Comparison of ENCODE assay signal across 13 cellular contexts in the genomic region with DNA sequence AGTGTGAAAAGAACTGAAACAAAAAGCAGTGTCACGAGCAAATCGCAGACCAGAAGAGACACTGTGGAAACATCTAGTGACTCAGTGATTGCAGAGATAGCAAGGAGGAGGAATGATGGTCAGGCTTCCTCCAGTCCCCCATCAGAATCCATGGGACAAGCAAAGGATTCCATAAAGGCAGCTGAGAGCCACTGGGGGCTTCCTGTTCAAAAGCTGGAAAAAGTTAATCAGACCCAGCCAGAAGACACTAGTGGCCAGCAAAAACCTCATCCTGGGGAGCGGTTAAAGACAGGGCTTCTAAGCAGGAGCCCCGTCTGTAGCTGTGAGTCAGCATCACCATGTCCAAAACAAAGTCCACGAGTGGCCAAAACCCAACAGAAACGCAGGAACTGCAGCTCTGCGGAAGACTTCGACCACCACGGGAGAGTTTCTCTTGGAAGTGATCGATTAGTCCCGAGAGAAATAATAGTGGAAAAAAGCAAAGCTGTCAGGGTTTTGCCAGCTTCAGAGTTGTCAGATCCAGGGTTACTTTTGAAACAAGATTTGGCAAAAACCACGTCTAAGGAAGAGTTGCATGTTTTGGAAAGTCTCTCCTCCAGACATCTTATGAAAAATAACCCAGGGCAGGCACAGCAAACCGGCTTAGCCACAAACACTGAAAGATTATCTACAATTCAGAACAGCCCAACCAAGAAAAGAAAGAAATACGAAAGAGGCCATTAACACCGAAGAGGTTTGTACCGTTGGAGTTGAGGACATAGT. TPM values are rescaled to one million over a fixed set of nuclear protein-coding genes. Genes with fewer than 3 reads are reported as not detected.
DNase-seq lines count a peak whose midpoint lies in the region; ATAC-seq and TF ChIP-seq lines count a peak whose summit lies in the region.
"Had no signal": no experiment of that assay in that cellular context is flagged by ENCODE, and none has a peak within 500 bp of the region (broad histone marks: within the 10 kb centered on the region; RNA-seq: fewer than 3 reads in every experiment).

No MANE protein-coding gene starts in this region.

- H3K4me3 ChIP-seq in mucosa of stomach (ENCODE audit: low read length) = no peak overlapping the region
- H3K4me3 ChIP-seq: adrenal gland had no signal

- H3K27ac Mint-ChIP-seq in type B pancreatic cell = peak overlapping the region; percentile 50
- no peak overlapping the region for H3K27ac Mint-ChIP-seq in Calu3 (ENCODE audit: unreplicated experiment)

- H3K27me3 ChIP-seq in mucosa of stomach (ENCODE audit: control insufficient read depth, insufficient read depth, low read length) = no peaks in the 10 kb centered on the region
- H3K27me3 ChIP-seq: adrenal gland had no signal

- peak; percentile 23 for DNase-seq in UCSD-AML1 (lab: John Stamatoyannopoulos, UW; ENCODE audit: unreplicated experiment)
- DNase-seq in fibroblast of gingiva (ENCODE audit: low read depth) = peak; percentile 55
- DNase-seq in type B pancreatic cell (ENCODE audit: extremely low spot score, unreplicated experiment) = no peak
- no peak for DNase-seq in glomerular visceral epithelial cell (ENCODE audit: extremely low spot score)
- DNase-seq in Calu3 = no peak
- no peak for DNase-seq in activated T-cell treated with anti-CD3 and anti-CD28 coated beads, Interleukin-2, amount 50 U/mL, for 4 hours
- DNase-seq in activated gamma-delta T cell treated with Interleukin-2 at 50 U/mL for 16 hours = no peak
- DNase-seq: activated CD4-positive, alpha-beta T cell treated with anti-CD3 and anti-CD28 coated beads, Interleukin-2, amount 50 U/mL, for 48 hours; DMS53; NCI-H1436 treated with DMSO at 0.1 percent for 48 hours had no signal

- no peak for TF ChIP-seq CTCF in type B pancreatic cell (conservative IDR thresholded peaks at IDR 0.05)
- TF ChIP-seq CTCF in Calu3 (IDR thresholded peaks at IDR 0.05; ENCODE audit: unreplicated experiment) = no peak

- H3K27me3 Mint-ChIP-seq in type B pancreatic cell (no peaks in the 10 kb centered on the region), Calu3 (ENCODE audit: unreplicated experiment) (no peaks in the 10 kb centered on the region)
- no peaks in the 10 kb centered on the region for H3K27me3 Mint-ChIP-seq in activated T-cell treated with anti-CD3 and anti-CD28 coated beads, Interleukin-2, amount 50 U/mL, for 4 hours (ENCODE audit: low read depth)

- H3K36me3 Mint-ChIP-seq in type B pancreatic cell (peaks cover 18% of the 10 kb centered on the region), Calu3 (ENCODE audit: insufficient read depth, unreplicated experiment) (no peaks in the 10 kb centered on the region)
- peaks cover 22% of the 10 kb centered on the region for H3K36me3 Mint-ChIP-seq in activated T-cell treated with anti-CD3 and anti-CD28 coated beads, Interleukin-2, amount 50 U/mL, for 4 hours (ENCODE audit: insufficient read depth)

- peaks cover 52% of the 10 kb centered on the region for H3K4me1 Mint-ChIP-seq in type B pancreatic cell (ENCODE audit: unreplicated experiment)
- H3K4me1 Mint-ChIP-seq in Calu3 (ENCODE audit: low read depth, unreplicated experiment) = no peaks in the 10 kb centered on the region
- H3K4me1 Mint-ChIP-seq in activated T-cell treated with anti-CD3 and anti-CD28 coated beads, Interleukin-2, amount 50 U/mL, for 4 hours (ENCODE audit: low read depth) = no peaks in the 10 kb centered on the region

- H3K9me3 ChIP-seq in mucosa of stomach (ENCODE audit: control insufficient read depth, low read length) = no peaks in the 10 kb centered on the region
- H3K9me3 ChIP-seq: adrenal gland had no signal

- H3K9me3 Mint-ChIP-seq in type B pancreatic cell = peaks cover 4% of the 10 kb centered on the region
- H3K9me3 Mint-ChIP-seq in Calu3 (ENCODE audit: low read depth, unreplicated experiment) = no peaks in the 10 kb centered on the region
- no peaks in the 10 kb centered on the region for H3K9me3 Mint-ChIP-seq in activated T-cell treated with anti-CD3 and anti-CD28 coated beads, Interleukin-2, amount 50 U/mL, for 4 hours

- no peaks in the 10 kb centered on the region for H3K4me1 ChIP-seq in mucosa of stomach (ENCODE audit: control insufficient read depth, insufficient read depth, low read length)
- H3K4me1 ChIP-seq: adrenal gland had no signal

- no peak for ATAC-seq in activated T-cell treated with anti-CD3 and anti-CD28 coated beads, Interleukin-2, amount 50 U/mL, for 4 hours

- H3K4me3 Mint-ChIP-seq in type B pancreatic cell (peak overlapping the region; percentile 3), Calu3 (ENCODE audit: low read depth, unreplicated experiment) (no peak overlapping the region)
- no peak overlapping the region for H3K4me3 Mint-ChIP-seq in activated T-cell treated with anti-CD3 and anti-CD28 coated beads, Interleukin-2, amount 50 U/mL, for 4 hours
- H3K4me3 Mint-ChIP-seq: neural crest cell had no signal

- BruUV-seq in Calu3 (replicated peaks; lab: Mats Ljungman, UMichigan) = no TSS peak

- H3K9ac ChIP-seq in mucosa of stomach (ENCODE audit: low read length) = peak overlapping the region; percentile 6

- CTCF ChIA-PET in Calu3 (lab: Charles Lee) = interaction anchor here (0.6 kb wide), 1 partner anchor 1975 kb away, joined by 11 read pairs; no protein-coding TSS in a partner anchor

- H3K36me3 ChIP-seq in mucosa of stomach (ENCODE audit: control insufficient read depth, insufficient read depth, low read length) = no peaks in the 10 kb centered on the region
- H3K36me3 ChIP-seq: adrenal gland had no signal

- intact Hi-C loops in Calu3 (cut with micrococcal nuclease; ENCODE audit: unreplicated experiment) = no loop called here

RNA-seq across cellular contexts. Expression of a gene that starts 51.0 kb away (rescaled TPM):
- total RNA-seq in type B pancreatic cell (ENCODE audit: low replicate concordance) (31.9 and 58.4 TPM in 2 replicates), Calu3 (2022) (156 and 245 TPM in 2 replicates)
- total RNA-seq in activated T-cell treated with anti-CD3 and anti-CD28 coated beads, Interleukin-2, amount 50 U/mL, for 4 hours = under 1 TPM; 0.33 to 0.47 (median 0.38) TPM

Comparison
In these comparisons a context has a peak if more than half of its experiments do, and no peak if none do; other contexts are left out.
1. DNase-seq: peak in UCSD-AML1 (single experiment) and fibroblast of gingiva (single experiment); none in type B pancreatic cell (single experiment), glomerular visceral epithelial cell (single experiment), Calu3 (single experiment), activated T-cell treated with anti-CD3 and anti-CD28 coated beads, Interleukin-2, amount 50 U/mL, for 4 hours (single experiment) and activated gamma-delta T cell treated with Interleukin-2 at 50 U/mL for 16 hours (single experiment).
2. RNA of a gene that starts 51.0 kb away (total RNA-seq): 156 to 245 TPM in Calu3 and 31.9 to 58.4 TPM in type B pancreatic cell; 0.33 to 0.47 TPM in activated T-cell treated with anti-CD3 and anti-CD28 coated beads, Interleukin-2, amount 50 U/mL, for 4 hours; every median in the first group is over 10 times any median in the second.